In the genomic region with DNA sequence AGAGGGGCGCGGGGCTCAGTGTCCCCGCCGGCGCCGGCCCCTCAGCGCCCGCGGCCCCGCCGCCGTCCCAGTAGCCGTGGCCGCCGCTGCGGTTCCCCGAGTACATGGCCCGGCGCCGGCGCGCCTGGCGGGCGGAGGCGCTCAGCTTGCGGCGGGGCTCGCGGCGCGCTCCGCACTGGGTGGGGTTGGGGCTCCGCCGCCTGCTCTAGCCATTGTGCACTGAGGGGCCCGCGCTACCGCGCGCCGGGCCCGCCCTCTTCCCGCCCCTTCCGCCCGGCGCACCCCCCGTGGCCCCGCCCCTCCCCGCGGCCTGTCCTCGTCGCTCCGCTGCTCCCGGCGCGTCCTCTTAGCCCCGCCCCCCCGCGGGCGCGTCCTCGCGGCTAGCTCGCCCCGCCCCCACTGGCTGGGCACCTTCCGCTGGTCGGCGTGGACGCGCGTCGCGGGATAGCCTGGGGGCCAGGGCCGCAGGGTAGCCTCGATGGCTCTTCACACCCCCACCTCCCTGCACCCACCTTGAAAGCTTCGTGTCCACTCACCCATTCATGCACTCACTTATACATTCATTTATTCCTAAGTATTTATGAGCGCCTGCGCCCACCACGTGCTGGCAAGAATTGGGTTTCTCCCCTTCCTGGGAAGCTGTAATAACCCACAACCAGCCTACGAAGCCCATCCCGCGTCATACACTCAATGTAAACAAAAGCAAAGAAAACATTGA, we compare ENCODE assay signal across 8 cellular contexts. TPM values are rescaled to one million over a fixed set of nuclear protein-coding genes. Genes with fewer than 3 reads are reported as not detected.
DNase-seq lines count a peak whose midpoint lies in the region; ATAC-seq, FAIRE-seq and TF ChIP-seq lines count a peak whose summit lies in the region.

A gene with protein sequence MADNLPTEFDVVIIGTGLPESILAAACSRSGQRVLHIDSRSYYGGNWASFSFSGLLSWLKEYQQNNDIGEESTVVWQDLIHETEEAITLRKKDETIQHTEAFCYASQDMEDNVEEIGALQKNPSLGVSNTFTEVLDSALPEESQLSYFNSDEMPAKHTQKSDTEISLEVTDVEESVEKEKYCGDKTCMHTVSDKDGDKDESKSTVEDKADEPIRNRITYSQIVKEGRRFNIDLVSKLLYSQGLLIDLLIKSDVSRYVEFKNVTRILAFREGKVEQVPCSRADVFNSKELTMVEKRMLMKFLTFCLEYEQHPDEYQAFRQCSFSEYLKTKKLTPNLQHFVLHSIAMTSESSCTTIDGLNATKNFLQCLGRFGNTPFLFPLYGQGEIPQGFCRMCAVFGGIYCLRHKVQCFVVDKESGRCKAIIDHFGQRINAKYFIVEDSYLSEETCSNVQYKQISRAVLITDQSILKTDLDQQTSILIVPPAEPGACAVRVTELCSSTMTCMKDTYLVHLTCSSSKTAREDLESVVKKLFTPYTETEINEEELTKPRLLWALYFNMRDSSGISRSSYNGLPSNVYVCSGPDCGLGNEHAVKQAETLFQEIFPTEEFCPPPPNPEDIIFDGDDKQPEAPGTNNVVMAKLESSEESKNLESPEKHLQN (minus strand): TSS at position 221 of the 718 bp plus-strand sequence. CDS start 4,603 bp downstream, outside the sequence.
A gene with protein sequence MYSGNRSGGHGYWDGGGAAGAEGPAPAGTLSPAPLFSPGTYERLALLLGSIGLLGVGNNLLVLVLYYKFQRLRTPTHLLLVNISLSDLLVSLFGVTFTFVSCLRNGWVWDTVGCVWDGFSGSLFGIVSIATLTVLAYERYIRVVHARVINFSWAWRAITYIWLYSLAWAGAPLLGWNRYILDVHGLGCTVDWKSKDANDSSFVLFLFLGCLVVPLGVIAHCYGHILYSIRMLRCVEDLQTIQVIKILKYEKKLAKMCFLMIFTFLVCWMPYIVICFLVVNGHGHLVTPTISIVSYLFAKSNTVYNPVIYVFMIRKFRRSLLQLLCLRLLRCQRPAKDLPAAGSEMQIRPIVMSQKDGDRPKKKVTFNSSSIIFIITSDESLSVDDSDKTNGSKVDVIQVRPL (minus strand): TSS at position 221 of the 718 bp plus-strand sequence. CDS start 115 bp downstream, at position 106.

- peak within 1 kb of the TSS; percentile 85 for H3K27ac Mint-ChIP-seq in activated T-helper 1 cell treated with anti-CD3 and anti-CD28 coated beads, Interleukin-12 subunit alpha, Interleukin-12 subunit beta, Interleukin-2, Interleukin-4 antibody, amounts not matched to agents 30 ng/mL and 10 ng/mL and 1 ng/mL, durations not matched to agents 14 hours and 24 hours and 36 hours
- H3K27ac Mint-ChIP-seq in naive thymus-derived CD8-positive, alpha-beta T cell: peak within 1 kb of the TSS; percentile 83 to 97 (median 94)
- peak within 1 kb of the TSS; percentile 96 for H3K27ac Mint-ChIP-seq in stimulated activated naive B cell treated with anti-CD40 and anti-IgM and Interleukin-4, amounts not matched to agents 10 μg/mL and 1 μg/mL and 100 μg/mL, for 72 hours

- POLR2A ChIA-PET in naive thymus-derived CD8-positive, alpha-beta T cell (lab: Charles Lee): interaction anchor here (0.5 to 3.1 kb wide), 13 partner anchors 8 to 1616 kb away, joined by 3 to 20 read pairs (median 4); partner anchors contain the start of gene SDCCAG8

- no peaks in the 10 kb centered on the region for H3K27me3 Mint-ChIP-seq in activated T-helper 1 cell treated with anti-CD3 and anti-CD28 coated beads, Interleukin-12 subunit alpha, Interleukin-12 subunit beta, Interleukin-2, Interleukin-4 antibody, amounts not matched to agents 30 ng/mL and 10 ng/mL and 1 ng/mL, durations not matched to agents 14 hours and 24 hours and 36 hours (ENCODE audit: insufficient read depth)
- H3K27me3 Mint-ChIP-seq in naive thymus-derived CD8-positive, alpha-beta T cell: no peaks in the 10 kb centered on the region
- H3K27me3 Mint-ChIP-seq in stimulated activated naive B cell treated with anti-CD40 and anti-IgM and Interleukin-4, amounts not matched to agents 10 μg/mL and 1 μg/mL and 100 μg/mL, for 72 hours: no peaks in the 10 kb centered on the region

- H3K9ac ChIP-seq in KMS-11 (peak within 1 kb of the TSS; percentile 87), fibroblast of lung (ENCODE audit: insufficient read depth, low read length) (peak within 1 kb of the TSS; percentile 80)

- ATAC-seq in GM21737 (IDR thresholded peaks at IDR 0.05; ENCODE audit: unreplicated experiment): peak; percentile 94
- peak; percentile 92 to 94 for ATAC-seq in naive thymus-derived CD8-positive, alpha-beta T cell
- ATAC-seq in stimulated activated naive B cell treated with anti-CD40 and anti-IgM and Interleukin-4, amounts not matched to agents 10 μg/mL and 1 μg/mL and 100 μg/mL, for 72 hours (replicated peaks): peak; percentile 89 to 93

- peaks cover 40% of the 10 kb centered on the region for H3K79me2 ChIP-seq in KMS-11 (ENCODE audit: insufficient read depth, low read depth)
- H3K79me2 ChIP-seq in fibroblast of lung (ENCODE audit: control insufficient read depth, insufficient read depth, low read length): peaks cover 19% of the 10 kb centered on the region

- no peak for TF ChIP-seq CTCF in KMS-11 (conservative IDR thresholded peaks at IDR 0.05; ENCODE audit: low read depth, low read length)
- no peak for TF ChIP-seq CTCF in fibroblast of lung (conservative IDR thresholded peaks at IDR 0.05 in 1 of 2, IDR thresholded peaks at IDR 0.05 in 1 of 2; ENCODE audit: low read depth in 1 of 2, low read length in 2 of 2)

- H3K4me3 Mint-ChIP-seq in activated T-helper 1 cell treated with anti-CD3 and anti-CD28 coated beads, Interleukin-12 subunit alpha, Interleukin-12 subunit beta, Interleukin-2, Interleukin-4 antibody, amounts not matched to agents 30 ng/mL and 10 ng/mL and 1 ng/mL, durations not matched to agents 14 hours and 24 hours and 36 hours: peak within 1 kb of the TSS; percentile 84
- peak within 1 kb of the TSS; percentile 82 to 95 (median 90) for H3K4me3 Mint-ChIP-seq in naive thymus-derived CD8-positive, alpha-beta T cell
- peak within 1 kb of the TSS; percentile 97 to 99 for H3K4me3 Mint-ChIP-seq in stimulated activated naive B cell treated with anti-CD40 and anti-IgM and Interleukin-4, amounts not matched to agents 10 μg/mL and 1 μg/mL and 100 μg/mL, for 72 hours

- H4K20me1 ChIP-seq in KMS-11 (ENCODE audit: insufficient read depth) (no peaks in the 10 kb centered on the region), fibroblast of lung (ENCODE audit: control insufficient read depth, extremely low read depth, insufficient read depth, low read length) (no peaks in the 10 kb centered on the region)

- H3K27ac ChIP-seq in KMS-11 (peak within 1 kb of the TSS; percentile 73), fibroblast of lung (ENCODE audit: insufficient read depth, low read length) (peak within 1 kb of the TSS; percentile 69)

- H3K36me3 ChIP-seq in KMS-11 (ENCODE audit: insufficient read depth) (no peaks in the 10 kb centered on the region), fibroblast of lung (ENCODE audit: control insufficient read depth, insufficient read depth, low read length) (peaks cover 3% of the 10 kb centered on the region)

- FAIRE-seq in RCC 7860 (lab: Jason Lieb, UNC): no peak

- intact Hi-C loops in activated T-helper 1 cell treated with anti-CD3 and anti-CD28 coated beads, Interleukin-12 subunit alpha, Interleukin-12 subunit beta, Interleukin-2, Interleukin-4 antibody, amounts not matched to agents 30 ng/mL and 10 ng/mL and 1 ng/mL, durations not matched to agents 14 hours and 24 hours and 36 hours (cut with micrococcal nuclease): loop anchor here (1.0 to 2.0 kb wide), 7 partner anchors 13 to 1614 kb away; partner anchors contain the start of genes CEP170 and FH

- H3K9me3 ChIP-seq in fibroblast of lung (ENCODE audit: control insufficient read depth, insufficient read depth, low read depth, low read length): no peaks in the 10 kb centered on the region

- H3K4me2 ChIP-seq in KMS-11 (peak within 1 kb of the TSS; percentile 87), fibroblast of lung (ENCODE audit: extremely low read depth, insufficient read depth, low read length) (peak within 1 kb of the TSS; percentile 85)

- H3K4me1 Mint-ChIP-seq in activated T-helper 1 cell treated with anti-CD3 and anti-CD28 coated beads, Interleukin-12 subunit alpha, Interleukin-12 subunit beta, Interleukin-2, Interleukin-4 antibody, amounts not matched to agents 30 ng/mL and 10 ng/mL and 1 ng/mL, durations not matched to agents 14 hours and 24 hours and 36 hours (ENCODE audit: low read depth): peaks cover 54% of the 10 kb centered on the region
- peaks cover 19 to 50% (median 45%) of the 10 kb centered on the region in 4 donors for H3K4me1 Mint-ChIP-seq in naive thymus-derived CD8-positive, alpha-beta T cell
- peaks cover 25 to 57% of the 10 kb centered on the region in 2 donors for H3K4me1 Mint-ChIP-seq in stimulated activated naive B cell treated with anti-CD40 and anti-IgM and Interleukin-4, amounts not matched to agents 10 μg/mL and 1 μg/mL and 100 μg/mL, for 72 hours

- peaks cover 14% of the 10 kb centered on the region for H3K36me3 Mint-ChIP-seq in activated T-helper 1 cell treated with anti-CD3 and anti-CD28 coated beads, Interleukin-12 subunit alpha, Interleukin-12 subunit beta, Interleukin-2, Interleukin-4 antibody, amounts not matched to agents 30 ng/mL and 10 ng/mL and 1 ng/mL, durations not matched to agents 14 hours and 24 hours and 36 hours (ENCODE audit: low read depth)
- peaks cover 5 to 6% (median 5%) of the 10 kb centered on the region in 3 donors for H3K36me3 Mint-ChIP-seq in naive thymus-derived CD8-positive, alpha-beta T cell
- H3K36me3 Mint-ChIP-seq in stimulated activated naive B cell treated with anti-CD40 and anti-IgM and Interleukin-4, amounts not matched to agents 10 μg/mL and 1 μg/mL and 100 μg/mL, for 72 hours: peaks cover 17 to 30% of the 10 kb centered on the region in 2 donors

- peak within 1 kb of the TSS; percentile 95 for H3K4me3 ChIP-seq in KMS-11 (IDR thresholded peaks at IDR 0.05; ENCODE audit: insufficient read depth, low read depth, low read length)
- H3K4me3 ChIP-seq in fibroblast of lung (replicated peaks in 1 of 4; ENCODE audit: control extremely low read depth in 1 of 4, insufficient read depth in 1 of 4, low read depth in 3 of 4, low read length in 4 of 4): peak within 1 kb of the TSS; percentile 84 to 99 (median 94)

- H3K27me3 ChIP-seq in KMS-11 (ENCODE audit: insufficient read depth, low read depth) (no peaks in the 10 kb centered on the region), fibroblast of lung (ENCODE audit: control insufficient read depth, insufficient read depth, low read length) (no peaks in the 10 kb centered on the region)

- peak within 1 kb of the TSS; percentile 99 for H2AFZ ChIP-seq in KMS-11 (ENCODE audit: low read depth)
- peak within 1 kb of the TSS; percentile 98 for H2AFZ ChIP-seq in fibroblast of lung (ENCODE audit: low read length)

- peak; percentile 44 for DNase-seq in DMS79 (lab: John Stamatoyannopoulos, UW)
- DNase-seq in RCC 7860 (ENCODE audit: low spot score): peak; percentile 77
- DNase-seq in activated T-helper 1 cell treated with anti-CD3 and anti-CD28 coated beads, Interleukin-12 subunit alpha, Interleukin-12 subunit beta, Interleukin-2, Interleukin-4 antibody, amounts not matched to agents 30 ng/mL and 10 ng/mL and 1 ng/mL, durations not matched to agents 14 hours and 24 hours and 36 hours (ENCODE audit: low spot score): peak; percentile 90
- DNase-seq in fibroblast of lung (ENCODE audit: low read depth in 2 of 2): peak; percentile 83 to 88
- DNase-seq in naive thymus-derived CD8-positive, alpha-beta T cell: peak; percentile 74 to 94 (median 86)
- peak; percentile 87 for DNase-seq in stimulated activated naive B cell treated with anti-CD40 and anti-IgM and Interleukin-4, amounts not matched to agents 10 μg/mL and 1 μg/mL and 100 μg/mL, for 72 hours

- H3K4me1 ChIP-seq in KMS-11 (ENCODE audit: low read depth, poor library complexity, severe bottlenecking): peaks cover 29% of the 10 kb centered on the region
- H3K4me1 ChIP-seq in fibroblast of lung (ENCODE audit: control insufficient read depth, extremely low read depth, insufficient read depth, low read length): peaks cover 3% of the 10 kb centered on the region

- peaks cover 9% of the 10 kb centered on the region for H3K9me3 Mint-ChIP-seq in activated T-helper 1 cell treated with anti-CD3 and anti-CD28 coated beads, Interleukin-12 subunit alpha, Interleukin-12 subunit beta, Interleukin-2, Interleukin-4 antibody, amounts not matched to agents 30 ng/mL and 10 ng/mL and 1 ng/mL, durations not matched to agents 14 hours and 24 hours and 36 hours
- H3K9me3 Mint-ChIP-seq in naive thymus-derived CD8-positive, alpha-beta T cell: peaks cover 0 to 17% (median 3%) of the 10 kb centered on the region in 9 donors
- peaks cover 10 to 16% of the 10 kb centered on the region in 2 donors for H3K9me3 Mint-ChIP-seq in stimulated activated naive B cell treated with anti-CD40 and anti-IgM and Interleukin-4, amounts not matched to agents 10 μg/mL and 1 μg/mL and 100 μg/mL, for 72 hours

RNA-seq across cellular contexts. Expression of the first gene that starts in this region (rescaled TPM):
- total RNA-seq in activated T-helper 1 cell treated with anti-CD3 and anti-CD28 coated beads, Interleukin-12 subunit alpha, Interleukin-12 subunit beta, Interleukin-2, Interleukin-4 antibody, amounts not matched to agents 30 ng/mL and 10 ng/mL and 1 ng/mL, durations not matched to agents 14 hours and 24 hours and 36 hours: 17.8 and 20.8 TPM in 2 replicates
- 7.2 and 11.4 TPM in 2 replicates for total RNA-seq in fibroblast of lung
- 10.8 and 16.1 TPM in 2 replicates for polyA plus RNA-seq in fibroblast of lung
- 7.0 and 12.6 TPM in 2 replicates for polyA plus RNA-seq in fibroblast of lung (2012)
- polyA minus RNA-seq in fibroblast of lung (ENCODE audit: low replicate concordance): 16.1 and 22.5 TPM in 2 replicates
- 10 to 100 TPM; 23.3 to 24.0 TPM for total RNA-seq in naive thymus-derived CD8-positive, alpha-beta T cell
- polyA plus RNA-seq in naive thymus-derived CD8-positive, alpha-beta T cell: 1 to 10 TPM; 6.0 to 6.6 (median 6.5) TPM

RNA-seq across cellular contexts. Expression of the second gene that starts in this region (rescaled TPM):
- total RNA-seq in activated T-helper 1 cell treated with anti-CD3 and anti-CD28 coated beads, Interleukin-12 subunit alpha, Interleukin-12 subunit beta, Interleukin-2, Interleukin-4 antibody, amounts not matched to agents 30 ng/mL and 10 ng/mL and 1 ng/mL, durations not matched to agents 14 hours and 24 hours and 36 hours: 9.5 and 11.1 TPM in 2 replicates
- 20.3 and 32.5 TPM in 2 replicates for total RNA-seq in fibroblast of lung
- polyA plus RNA-seq in fibroblast of lung: 27.5 and 58.9 TPM in 2 replicates
- 12.9 and 30.8 TPM in 2 replicates for polyA plus RNA-seq in fibroblast of lung (2012)
- polyA minus RNA-seq in fibroblast of lung (ENCODE audit: low replicate concordance): 17.0 and 18.5 TPM in 2 replicates
- total RNA-seq in naive thymus-derived CD8-positive, alpha-beta T cell: 10 to 100 TPM; 11.5 to 11.9 TPM
- polyA plus RNA-seq in naive thymus-derived CD8-positive, alpha-beta T cell: 10 to 100 TPM; 24.4 to 36.0 (median 33.5) TPM

Comparison
In these comparisons a context has a peak if more than half of its experiments do, and no peak if none do; other contexts are left out.
1. Peak in every context shown above with its lines: DNase-seq, ATAC-seq, H3K4me3 ChIP-seq and H3K27ac ChIP-seq.